ENCODE assay signal across 1 cellular context in the genomic region with DNA sequence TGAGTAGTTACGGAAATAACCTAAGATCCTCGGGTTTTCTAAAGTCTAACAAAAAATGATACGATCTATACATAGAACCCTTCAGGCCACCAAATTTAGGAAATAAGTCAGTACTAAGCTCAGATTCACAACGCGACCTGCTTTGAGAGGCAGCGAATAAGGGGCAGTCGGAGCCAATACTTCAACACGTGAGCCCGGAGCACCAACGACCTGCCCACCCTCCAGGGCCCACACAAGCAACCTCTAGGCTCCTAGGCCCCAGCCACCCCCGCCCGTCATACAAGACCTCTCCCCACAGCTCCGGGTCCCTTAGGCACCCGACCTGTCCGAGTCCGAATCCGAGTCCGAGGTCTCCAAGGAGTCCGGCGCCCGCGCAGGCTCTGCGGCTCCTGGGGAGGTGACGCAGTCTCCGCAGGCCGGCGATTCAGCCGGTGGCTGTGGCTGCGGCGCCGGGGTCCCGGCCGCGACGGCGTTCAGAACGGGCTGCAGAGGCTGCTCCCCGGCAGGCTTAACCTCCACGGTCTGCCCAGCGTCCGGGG.
TF ChIP-seq lines count a peak whose summit lies in the region.

No MANE protein-coding gene starts in this region.

TF ChIP-seq in HepG2, 621 proteins besides CTCF, POLR2A, EP300 and RAD21 (continued from another document and continues in another):
- TF ChIP-seq, protein P1, sequence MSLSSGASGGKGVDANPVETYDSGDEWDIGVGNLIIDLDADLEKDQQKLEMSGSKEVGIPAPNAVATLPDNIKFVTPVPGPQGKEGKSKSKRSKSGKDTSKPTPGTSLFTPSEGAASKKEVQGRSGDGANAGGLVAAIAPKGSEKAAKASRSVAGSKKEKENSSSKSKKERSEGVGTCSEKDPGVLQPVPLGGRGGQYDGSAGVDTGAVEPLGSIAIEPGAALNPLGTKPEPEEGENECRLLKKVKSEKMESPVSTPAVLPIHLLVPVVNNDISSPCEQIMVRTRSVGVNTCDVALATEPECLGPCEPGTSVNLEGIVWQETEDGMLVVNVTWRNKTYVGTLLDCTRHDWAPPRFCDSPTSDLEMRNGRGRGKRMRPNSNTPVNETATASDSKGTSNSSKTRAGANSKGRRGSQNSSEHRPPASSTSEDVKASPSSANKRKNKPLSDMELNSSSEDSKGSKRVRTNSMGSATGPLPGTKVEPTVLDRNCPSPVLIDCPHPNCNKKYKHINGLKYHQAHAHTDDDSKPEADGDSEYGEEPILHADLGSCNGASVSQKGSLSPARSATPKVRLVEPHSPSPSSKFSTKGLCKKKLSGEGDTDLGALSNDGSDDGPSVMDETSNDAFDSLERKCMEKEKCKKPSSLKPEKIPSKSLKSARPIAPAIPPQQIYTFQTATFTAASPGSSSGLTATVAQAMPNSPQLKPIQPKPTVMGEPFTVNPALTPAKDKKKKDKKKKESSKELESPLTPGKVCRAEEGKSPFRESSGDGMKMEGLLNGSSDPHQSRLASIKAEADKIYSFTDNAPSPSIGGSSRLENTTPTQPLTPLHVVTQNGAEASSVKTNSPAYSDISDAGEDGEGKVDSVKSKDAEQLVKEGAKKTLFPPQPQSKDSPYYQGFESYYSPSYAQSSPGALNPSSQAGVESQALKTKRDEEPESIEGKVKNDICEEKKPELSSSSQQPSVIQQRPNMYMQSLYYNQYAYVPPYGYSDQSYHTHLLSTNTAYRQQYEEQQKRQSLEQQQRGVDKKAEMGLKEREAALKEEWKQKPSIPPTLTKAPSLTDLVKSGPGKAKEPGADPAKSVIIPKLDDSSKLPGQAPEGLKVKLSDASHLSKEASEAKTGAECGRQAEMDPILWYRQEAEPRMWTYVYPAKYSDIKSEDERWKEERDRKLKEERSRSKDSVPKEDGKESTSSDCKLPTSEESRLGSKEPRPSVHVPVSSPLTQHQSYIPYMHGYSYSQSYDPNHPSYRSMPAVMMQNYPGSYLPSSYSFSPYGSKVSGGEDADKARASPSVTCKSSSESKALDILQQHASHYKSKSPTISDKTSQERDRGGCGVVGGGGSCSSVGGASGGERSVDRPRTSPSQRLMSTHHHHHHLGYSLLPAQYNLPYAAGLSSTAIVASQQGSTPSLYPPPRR (CRISPR knock-in tag; IDR thresholded peaks at IDR 0.05; ENCODE audit: borderline replicate concordance), result no peak
- no peak; the same call in 1 of the 2 replicates for TF ChIP-seq SAP130 (CRISPR knock-in tag; IDR thresholded peaks at IDR 0.05; ENCODE audit: low read depth)
- TF ChIP-seq RFX3 (CRISPR knock-in tag; IDR thresholded peaks at IDR 0.05), result no peak
- no peak for TF ChIP-seq PCBP1 (IDR thresholded peaks at IDR 0.05; ENCODE audit: borderline replicate concordance, low read depth, low read length)
- no peak for TF ChIP-seq ZNF282 (IDR thresholded peaks at IDR 0.05; ENCODE audit: partially characterized antibody)
- TF ChIP-seq PCBP2 (optimal IDR thresholded peaks at IDR 0.05; ENCODE audit: low read depth, low read length, poor library complexity, severe bottlenecking), result no peak
- no peak for TF ChIP-seq ZNF263 (CRISPR knock-in tag; IDR thresholded peaks at IDR 0.05)
- TF ChIP-seq, protein P2, sequence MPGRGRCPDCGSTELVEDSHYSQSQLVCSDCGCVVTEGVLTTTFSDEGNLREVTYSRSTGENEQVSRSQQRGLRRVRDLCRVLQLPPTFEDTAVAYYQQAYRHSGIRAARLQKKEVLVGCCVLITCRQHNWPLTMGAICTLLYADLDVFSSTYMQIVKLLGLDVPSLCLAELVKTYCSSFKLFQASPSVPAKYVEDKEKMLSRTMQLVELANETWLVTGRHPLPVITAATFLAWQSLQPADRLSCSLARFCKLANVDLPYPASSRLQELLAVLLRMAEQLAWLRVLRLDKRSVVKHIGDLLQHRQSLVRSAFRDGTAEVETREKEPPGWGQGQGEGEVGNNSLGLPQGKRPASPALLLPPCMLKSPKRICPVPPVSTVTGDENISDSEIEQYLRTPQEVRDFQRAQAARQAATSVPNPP (CRISPR knock-in tag; IDR thresholded peaks at IDR 0.05), result no peak
- TF ChIP-seq YY1 (IDR thresholded peaks at IDR 0.05; ENCODE audit: insufficient read depth, insufficient replicate concordance, low read depth, low read length), result peak; percentile 49
- no peak for TF ChIP-seq TEAD3 (CRISPR knock-in tag; optimal IDR thresholded peaks at IDR 0.05; ENCODE audit: borderline replicate concordance)
- TF ChIP-seq IKZF4 (CRISPR knock-in tag; IDR thresholded peaks at IDR 0.05; ENCODE audit: borderline replicate concordance, low read depth, not compliant biosample characterization), result no peak
- TF ChIP-seq TGIF2 (CRISPR knock-in tag; IDR thresholded peaks at IDR 0.05), result no peak
- TF ChIP-seq MTF2 (CRISPR knock-in tag; IDR thresholded peaks at IDR 0.05; ENCODE audit: borderline replicate concordance), result no peak
- no peak for TF ChIP-seq MAFF (IDR thresholded peaks at IDR 0.05; ENCODE audit: low read depth, low read length)
- TF ChIP-seq ZNF225 (CRISPR knock-in tag; IDR thresholded peaks at IDR 0.05), result no peak
- TF ChIP-seq GATAD2A (CRISPR knock-in tag; IDR thresholded peaks at IDR 0.05), result no peak
- TF ChIP-seq ZIK1 (CRISPR knock-in tag; IDR thresholded peaks at IDR 0.05; ENCODE audit: borderline replicate concordance, low read depth), result no peak
- 0 out of 2 replicates have a peak, but pooled peaks have one; percentile 13 for TF ChIP-seq KAT7 (CRISPR knock-in tag; IDR thresholded peaks at IDR 0.05; ENCODE audit: borderline replicate concordance)
- TF ChIP-seq, protein P3, sequence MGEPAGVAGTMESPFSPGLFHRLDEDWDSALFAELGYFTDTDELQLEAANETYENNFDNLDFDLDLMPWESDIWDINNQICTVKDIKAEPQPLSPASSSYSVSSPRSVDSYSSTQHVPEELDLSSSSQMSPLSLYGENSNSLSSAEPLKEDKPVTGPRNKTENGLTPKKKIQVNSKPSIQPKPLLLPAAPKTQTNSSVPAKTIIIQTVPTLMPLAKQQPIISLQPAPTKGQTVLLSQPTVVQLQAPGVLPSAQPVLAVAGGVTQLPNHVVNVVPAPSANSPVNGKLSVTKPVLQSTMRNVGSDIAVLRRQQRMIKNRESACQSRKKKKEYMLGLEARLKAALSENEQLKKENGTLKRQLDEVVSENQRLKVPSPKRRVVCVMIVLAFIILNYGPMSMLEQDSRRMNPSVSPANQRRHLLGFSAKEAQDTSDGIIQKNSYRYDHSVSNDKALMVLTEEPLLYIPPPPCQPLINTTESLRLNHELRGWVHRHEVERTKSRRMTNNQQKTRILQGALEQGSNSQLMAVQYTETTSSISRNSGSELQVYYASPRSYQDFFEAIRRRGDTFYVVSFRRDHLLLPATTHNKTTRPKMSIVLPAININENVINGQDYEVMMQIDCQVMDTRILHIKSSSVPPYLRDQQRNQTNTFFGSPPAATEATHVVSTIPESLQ (CRISPR knock-in tag; conservative IDR thresholded peaks at IDR 0.05), result no peak
- no peak for TF ChIP-seq ZNF121 (CRISPR knock-in tag; IDR thresholded peaks at IDR 0.05)
- no peak for TF ChIP-seq ZNF382 (CRISPR knock-in tag; IDR thresholded peaks at IDR 0.05; ENCODE audit: borderline replicate concordance)
- TF ChIP-seq HOXA3 (CRISPR knock-in tag; IDR thresholded peaks at IDR 0.05), result no peak
- no peak for TF ChIP-seq U2AF2 (IDR thresholded peaks at IDR 0.05; ENCODE audit: low read depth, low read length)
- 0 out of 2 replicates have a peak, but pooled peaks have one; percentile 22 for TF ChIP-seq ZNF12 (CRISPR knock-in tag; IDR thresholded peaks at IDR 0.05)
- TF ChIP-seq, protein P4, sequence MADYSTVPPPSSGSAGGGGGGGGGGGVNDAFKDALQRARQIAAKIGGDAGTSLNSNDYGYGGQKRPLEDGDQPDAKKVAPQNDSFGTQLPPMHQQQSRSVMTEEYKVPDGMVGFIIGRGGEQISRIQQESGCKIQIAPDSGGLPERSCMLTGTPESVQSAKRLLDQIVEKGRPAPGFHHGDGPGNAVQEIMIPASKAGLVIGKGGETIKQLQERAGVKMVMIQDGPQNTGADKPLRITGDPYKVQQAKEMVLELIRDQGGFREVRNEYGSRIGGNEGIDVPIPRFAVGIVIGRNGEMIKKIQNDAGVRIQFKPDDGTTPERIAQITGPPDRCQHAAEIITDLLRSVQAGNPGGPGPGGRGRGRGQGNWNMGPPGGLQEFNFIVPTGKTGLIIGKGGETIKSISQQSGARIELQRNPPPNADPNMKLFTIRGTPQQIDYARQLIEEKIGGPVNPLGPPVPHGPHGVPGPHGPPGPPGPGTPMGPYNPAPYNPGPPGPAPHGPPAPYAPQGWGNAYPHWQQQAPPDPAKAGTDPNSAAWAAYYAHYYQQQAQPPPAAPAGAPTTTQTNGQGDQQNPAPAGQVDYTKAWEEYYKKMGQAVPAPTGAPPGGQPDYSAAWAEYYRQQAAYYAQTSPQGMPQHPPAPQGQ (CRISPR knock-in tag; IDR thresholded peaks at IDR 0.05; ENCODE audit: borderline replicate concordance), result no peak
- no peak for TF ChIP-seq SALL2 (CRISPR knock-in tag; IDR thresholded peaks at IDR 0.05)
- TF ChIP-seq ZMYM2 (CRISPR knock-in tag; IDR thresholded peaks at IDR 0.05), result no peak
- TF ChIP-seq, protein P5, sequence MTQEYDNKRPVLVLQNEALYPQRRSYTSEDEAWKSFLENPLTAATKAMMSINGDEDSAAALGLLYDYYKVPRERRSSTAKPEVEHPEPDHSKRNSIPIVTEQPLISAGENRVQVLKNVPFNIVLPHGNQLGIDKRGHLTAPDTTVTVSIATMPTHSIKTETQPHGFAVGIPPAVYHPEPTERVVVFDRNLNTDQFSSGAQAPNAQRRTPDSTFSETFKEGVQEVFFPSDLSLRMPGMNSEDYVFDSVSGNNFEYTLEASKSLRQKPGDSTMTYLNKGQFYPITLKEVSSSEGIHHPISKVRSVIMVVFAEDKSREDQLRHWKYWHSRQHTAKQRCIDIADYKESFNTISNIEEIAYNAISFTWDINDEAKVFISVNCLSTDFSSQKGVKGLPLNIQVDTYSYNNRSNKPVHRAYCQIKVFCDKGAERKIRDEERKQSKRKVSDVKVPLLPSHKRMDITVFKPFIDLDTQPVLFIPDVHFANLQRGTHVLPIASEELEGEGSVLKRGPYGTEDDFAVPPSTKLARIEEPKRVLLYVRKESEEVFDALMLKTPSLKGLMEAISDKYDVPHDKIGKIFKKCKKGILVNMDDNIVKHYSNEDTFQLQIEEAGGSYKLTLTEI (CRISPR knock-in tag; conservative IDR thresholded peaks at IDR 0.05), result no peak
- TF ChIP-seq MAZ (IDR thresholded peaks at IDR 0.05; ENCODE audit: borderline replicate concordance, low read depth, low read length), result no peak
- TF ChIP-seq MAZ (CRISPR knock-in tag; IDR thresholded peaks at IDR 0.05; ENCODE audit: low read depth), result no peak
- no peak for TF ChIP-seq ESRRA (CRISPR knock-in tag; IDR thresholded peaks at IDR 0.05; ENCODE audit: low read depth)
- TF ChIP-seq MBNL3 (CRISPR knock-in tag; conservative IDR thresholded peaks at IDR 0.05), result no peak
- TF ChIP-seq, protein P6, sequence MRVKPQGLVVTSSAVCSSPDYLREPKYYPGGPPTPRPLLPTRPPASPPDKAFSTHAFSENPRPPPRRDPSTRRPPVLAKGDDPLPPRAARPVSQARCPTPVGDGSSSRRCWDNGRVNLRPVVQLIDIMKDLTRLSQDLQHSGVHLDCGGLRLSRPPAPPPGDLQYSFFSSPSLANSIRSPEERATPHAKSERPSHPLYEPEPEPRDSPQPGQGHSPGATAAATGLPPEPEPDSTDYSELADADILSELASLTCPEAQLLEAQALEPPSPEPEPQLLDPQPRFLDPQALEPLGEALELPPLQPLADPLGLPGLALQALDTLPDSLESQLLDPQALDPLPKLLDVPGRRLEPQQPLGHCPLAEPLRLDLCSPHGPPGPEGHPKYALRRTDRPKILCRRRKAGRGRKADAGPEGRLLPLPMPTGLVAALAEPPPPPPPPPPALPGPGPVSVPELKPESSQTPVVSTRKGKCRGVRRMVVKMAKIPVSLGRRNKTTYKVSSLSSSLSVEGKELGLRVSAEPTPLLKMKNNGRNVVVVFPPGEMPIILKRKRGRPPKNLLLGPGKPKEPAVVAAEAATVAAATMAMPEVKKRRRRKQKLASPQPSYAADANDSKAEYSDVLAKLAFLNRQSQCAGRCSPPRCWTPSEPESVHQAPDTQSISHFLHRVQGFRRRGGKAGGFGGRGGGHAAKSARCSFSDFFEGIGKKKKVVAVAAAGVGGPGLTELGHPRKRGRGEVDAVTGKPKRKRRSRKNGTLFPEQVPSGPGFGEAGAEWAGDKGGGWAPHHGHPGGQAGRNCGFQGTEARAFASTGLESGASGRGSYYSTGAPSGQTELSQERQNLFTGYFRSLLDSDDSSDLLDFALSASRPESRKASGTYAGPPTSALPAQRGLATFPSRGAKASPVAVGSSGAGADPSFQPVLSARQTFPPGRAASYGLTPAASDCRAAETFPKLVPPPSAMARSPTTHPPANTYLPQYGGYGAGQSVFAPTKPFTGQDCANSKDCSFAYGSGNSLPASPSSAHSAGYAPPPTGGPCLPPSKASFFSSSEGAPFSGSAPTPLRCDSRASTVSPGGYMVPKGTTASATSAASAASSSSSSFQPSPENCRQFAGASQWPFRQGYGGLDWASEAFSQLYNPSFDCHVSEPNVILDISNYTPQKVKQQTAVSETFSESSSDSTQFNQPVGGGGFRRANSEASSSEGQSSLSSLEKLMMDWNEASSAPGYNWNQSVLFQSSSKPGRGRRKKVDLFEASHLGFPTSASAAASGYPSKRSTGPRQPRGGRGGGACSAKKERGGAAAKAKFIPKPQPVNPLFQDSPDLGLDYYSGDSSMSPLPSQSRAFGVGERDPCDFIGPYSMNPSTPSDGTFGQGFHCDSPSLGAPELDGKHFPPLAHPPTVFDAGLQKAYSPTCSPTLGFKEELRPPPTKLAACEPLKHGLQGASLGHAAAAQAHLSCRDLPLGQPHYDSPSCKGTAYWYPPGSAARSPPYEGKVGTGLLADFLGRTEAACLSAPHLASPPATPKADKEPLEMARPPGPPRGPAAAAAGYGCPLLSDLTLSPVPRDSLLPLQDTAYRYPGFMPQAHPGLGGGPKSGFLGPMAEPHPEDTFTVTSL (CRISPR knock-in tag; IDR thresholded peaks at IDR 0.05; ENCODE audit: borderline replicate concordance), result 0 out of 2 replicates have a peak, but pooled peaks have one; percentile 11
- TF ChIP-seq MZF1 (CRISPR knock-in tag; IDR thresholded peaks at IDR 0.05; ENCODE audit: borderline replicate concordance), result no peak
- TF ChIP-seq KDM3A (CRISPR knock-in tag; IDR thresholded peaks at IDR 0.05; ENCODE audit: low read depth), result no peak
- TF ChIP-seq SP5 (CRISPR knock-in tag; IDR thresholded peaks at IDR 0.05; ENCODE audit: borderline replicate concordance, low read depth), result no peak
- TF ChIP-seq ZNF292 (CRISPR knock-in tag; IDR thresholded peaks at IDR 0.05; ENCODE audit: borderline replicate concordance, low read depth), result no peak
- TF ChIP-seq ZNF720 (CRISPR knock-in tag; IDR thresholded peaks at IDR 0.05), result no peak
- no peak for TF ChIP-seq MTA3 (CRISPR knock-in tag; IDR thresholded peaks at IDR 0.05)
- TF ChIP-seq, protein P7, sequence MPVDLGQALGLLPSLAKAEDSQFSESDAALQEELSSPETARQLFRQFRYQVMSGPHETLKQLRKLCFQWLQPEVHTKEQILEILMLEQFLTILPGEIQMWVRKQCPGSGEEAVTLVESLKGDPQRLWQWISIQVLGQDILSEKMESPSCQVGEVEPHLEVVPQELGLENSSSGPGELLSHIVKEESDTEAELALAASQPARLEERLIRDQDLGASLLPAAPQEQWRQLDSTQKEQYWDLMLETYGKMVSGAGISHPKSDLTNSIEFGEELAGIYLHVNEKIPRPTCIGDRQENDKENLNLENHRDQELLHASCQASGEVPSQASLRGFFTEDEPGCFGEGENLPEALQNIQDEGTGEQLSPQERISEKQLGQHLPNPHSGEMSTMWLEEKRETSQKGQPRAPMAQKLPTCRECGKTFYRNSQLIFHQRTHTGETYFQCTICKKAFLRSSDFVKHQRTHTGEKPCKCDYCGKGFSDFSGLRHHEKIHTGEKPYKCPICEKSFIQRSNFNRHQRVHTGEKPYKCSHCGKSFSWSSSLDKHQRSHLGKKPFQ (CRISPR knock-in tag; IDR thresholded peaks at IDR 0.05; ENCODE audit: insufficient replicate concordance), result peak; percentile 72
- no peak for TF ChIP-seq KAT8 (CRISPR knock-in tag; IDR thresholded peaks at IDR 0.05)
